ENCODE assay signal across 11 cellular contexts in the genomic region with DNA sequence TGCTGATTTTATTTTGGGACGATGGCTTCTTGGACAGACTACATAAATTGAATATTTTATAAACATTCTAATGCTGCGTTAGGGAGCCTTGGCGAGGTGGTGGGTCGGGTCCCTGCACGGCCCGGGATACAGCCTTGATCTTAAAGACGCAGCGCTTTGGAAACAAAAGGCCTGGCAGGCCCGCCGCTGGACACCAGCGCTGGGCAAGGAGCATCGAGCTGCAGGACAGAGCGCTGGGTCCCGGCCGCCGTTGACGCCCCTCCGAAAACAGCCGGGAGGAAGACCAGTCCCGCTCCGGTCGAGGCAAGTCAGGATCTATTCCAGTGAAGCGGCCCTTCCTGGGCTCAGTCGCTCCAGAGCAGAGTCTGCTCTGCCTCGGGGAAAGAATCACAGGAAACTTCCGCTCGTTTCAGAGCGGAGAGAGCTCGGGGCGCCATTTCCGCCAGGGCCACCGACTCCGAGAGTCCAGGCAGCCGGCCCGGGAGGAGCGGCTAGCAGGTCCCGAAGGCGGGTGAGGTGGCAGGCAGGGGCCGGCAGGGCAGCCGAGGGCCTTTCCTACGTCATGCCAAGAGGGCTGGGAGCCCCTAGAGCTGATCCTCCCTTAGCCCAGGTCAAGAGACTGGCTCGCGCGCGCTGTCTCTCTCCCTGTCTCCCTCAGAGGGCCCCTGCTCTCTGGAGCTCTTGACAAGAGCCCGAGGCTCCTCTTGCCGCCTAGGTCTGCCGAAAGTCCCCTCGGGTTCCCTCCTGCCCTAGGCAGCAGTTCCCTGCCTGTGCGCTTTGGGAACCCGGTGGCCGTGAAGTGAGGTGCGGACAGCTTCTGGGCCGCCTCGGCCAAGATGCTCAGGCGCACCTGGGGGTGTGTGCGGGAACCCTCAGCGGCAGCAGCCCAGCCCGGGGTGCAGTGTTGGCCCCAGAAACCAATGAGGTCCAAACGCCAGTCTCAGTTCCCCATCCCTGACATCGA. TPM values are rescaled to one million over a fixed set of nuclear protein-coding genes. Genes with fewer than 3 reads are reported as not detected.
DNase-seq lines count a peak whose midpoint lies in the region; ATAC-seq and TF ChIP-seq lines count a peak whose summit lies in the region.
"Had no signal": no experiment of that assay in that cellular context is flagged by ENCODE, and none has a peak within 500 bp of the region (broad histone marks: within the 10 kb centered on the region; RNA-seq: fewer than 3 reads in every experiment).

No MANE protein-coding gene starts in this region.

- peak; percentile 25 for ATAC-seq in GM18502 (IDR thresholded peaks at IDR 0.05; ENCODE audit: poor library complexity, unreplicated experiment)
- peak; percentile 25 for ATAC-seq in HG02642 (IDR thresholded peaks at IDR 0.05; ENCODE audit: poor library complexity, unreplicated experiment)
- peak; percentile 14 for ATAC-seq in body of pancreas
- no peak for ATAC-seq in GM19023 (IDR thresholded peaks at IDR 0.05; ENCODE audit: unreplicated experiment)
- ATAC-seq in stimulated activated memory B cell treated with anti-CD40 and anti-IgM and Interleukin-4, amounts not matched to agents 10 μg/mL and 1 μg/mL and 100 μg/mL, for 72 hours: no peak

- H2AFZ ChIP-seq in MM.1S (ENCODE audit: low read length): no peak overlapping the region

- H3K9me3 ChIP-seq in body of pancreas (no peaks in the 10 kb centered on the region), MM.1S (replicated peaks; ENCODE audit: insufficient read depth, low read length) (no peaks in the 10 kb centered on the region)
- H3K9me3 ChIP-seq: right lobe of liver had no signal

- intact Hi-C loops in body of pancreas (cut with DNase I): no loop called here

- no peak overlapping the region for H3K27ac ChIP-seq in body of pancreas
- no peak overlapping the region for H3K27ac ChIP-seq in MM.1S (ENCODE audit: low read length)
- H3K27ac ChIP-seq: right lobe of liver had no signal

- peaks cover 16% of the 10 kb centered on the region for H3K4me1 Mint-ChIP-seq in nephron progenitor cell
- peaks cover 19% of the 10 kb centered on the region for H3K4me1 Mint-ChIP-seq in stimulated activated memory B cell treated with anti-CD40 and anti-IgM and Interleukin-4, amounts not matched to agents 10 μg/mL and 1 μg/mL and 100 μg/mL, for 72 hours

- no peak for TF ChIP-seq CTCF in body of pancreas (IDR thresholded peaks at IDR 0.05)
- TF ChIP-seq CTCF in nephron progenitor cell (IDR thresholded peaks at IDR 0.05): no peak
- TF ChIP-seq CTCF in MM.1S (IDR thresholded peaks at IDR 0.05; ENCODE audit: low read length): no peak

- WGBS in body of pancreas, 2 donors: 3 to 7% methylated on average over 37 to 61 of the region's 61 CpGs

- H3K4me2 ChIP-seq in MM.1S (ENCODE audit: low read depth, low read length): no peak overlapping the region

- peak overlapping the region; percentile 68 for H3K4me3 Mint-ChIP-seq in nephron progenitor cell
- H3K4me3 Mint-ChIP-seq in stimulated activated memory B cell treated with anti-CD40 and anti-IgM and Interleukin-4, amounts not matched to agents 10 μg/mL and 1 μg/mL and 100 μg/mL, for 72 hours: no peak overlapping the region

- no peak overlapping the region for H3K27ac Mint-ChIP-seq in nephron progenitor cell
- no peak overlapping the region for H3K27ac Mint-ChIP-seq in stimulated activated memory B cell treated with anti-CD40 and anti-IgM and Interleukin-4, amounts not matched to agents 10 μg/mL and 1 μg/mL and 100 μg/mL, for 72 hours

- H3K9me3 Mint-ChIP-seq in nephron progenitor cell: no peaks in the 10 kb centered on the region
- H3K9me3 Mint-ChIP-seq in stimulated activated memory B cell treated with anti-CD40 and anti-IgM and Interleukin-4, amounts not matched to agents 10 μg/mL and 1 μg/mL and 100 μg/mL, for 72 hours: no peaks in the 10 kb centered on the region

- peaks cover 100% of the 10 kb centered on the region for H3K27me3 Mint-ChIP-seq in nephron progenitor cell (ENCODE audit: low read depth, poor library complexity)
- H3K27me3 Mint-ChIP-seq in stimulated activated memory B cell treated with anti-CD40 and anti-IgM and Interleukin-4, amounts not matched to agents 10 μg/mL and 1 μg/mL and 100 μg/mL, for 72 hours: peaks cover 90% of the 10 kb centered on the region

- no peak for DNase-seq in body of pancreas
- DNase-seq in nephron progenitor cell: peak; percentile 33
- no peak for DNase-seq in MM.1S
- no peak for DNase-seq in NCI-H1105 treated with DMSO at 0.1 percent for 48 hours (lab: John Stamatoyannopoulos, UW)
- DNase-seq: NCI-H2029 treated with DMSO at 0.1 percent for 48 hours had no signal

- H3K36me3 Mint-ChIP-seq in nephron progenitor cell (ENCODE audit: low read depth): no peaks in the 10 kb centered on the region
- H3K36me3 Mint-ChIP-seq in stimulated activated memory B cell treated with anti-CD40 and anti-IgM and Interleukin-4, amounts not matched to agents 10 μg/mL and 1 μg/mL and 100 μg/mL, for 72 hours: no peaks in the 10 kb centered on the region

- H3K27me3 ChIP-seq in body of pancreas: peaks cover 0 to 28% of the 10 kb centered on the region in 2 donors
- H3K27me3 ChIP-seq in MM.1S (replicated peaks; ENCODE audit: insufficient read depth, low read length): peaks cover 6% of the 10 kb centered on the region; the same call in 1 of the 2 replicates

- H3K9me2 ChIP-seq in MM.1S (replicated peaks; ENCODE audit: insufficient read depth, low read length): no peaks in the 10 kb centered on the region

- no peaks in the 10 kb centered on the region for H3F3A ChIP-seq in MM.1S (ENCODE audit: insufficient read depth, low read length)

- TF ChIP-seq POLR2A in body of pancreas (IDR thresholded peaks at IDR 0.05): no peak

- H3K4me1 ChIP-seq in body of pancreas (peaks cover 30% of the 10 kb centered on the region), MM.1S (ENCODE audit: low read length) (no peaks in the 10 kb centered on the region)

- H3K4me3 ChIP-seq in body of pancreas (no peak overlapping the region), MM.1S (ENCODE audit: low read length) (no peak overlapping the region)

- no peaks in the 10 kb centered on the region for H4K20me1 ChIP-seq in MM.1S (ENCODE audit: insufficient read depth, low read length)

- H3K36me3 ChIP-seq in body of pancreas (replicated peaks in 1 of 2; ENCODE audit: insufficient read depth in 1 of 2, low read depth in 2 of 2) (no peaks in the 10 kb centered on the region), MM.1S (replicated peaks; ENCODE audit: insufficient read depth, low read length) (no peaks in the 10 kb centered on the region)
- H3K36me3 ChIP-seq: right lobe of liver had no signal

- H3K9ac ChIP-seq in MM.1S (ENCODE audit: low read length): no peak overlapping the region

- no peaks in the 10 kb centered on the region for H3K79me2 ChIP-seq in MM.1S (ENCODE audit: low read length)

RNA-seq across cellular contexts. Expression of a gene that starts 1.4 kb away (rescaled TPM):
- total RNA-seq in body of pancreas: not detected
- total RNA-seq: right lobe of liver, subcutaneous adipose tissue had no signal

Comparison
In these comparisons a context has a peak if more than half of its experiments do, and no peak if none do; other contexts are left out.
1. ATAC-seq: peak in GM18502 (single experiment), HG02642 (single experiment) and body of pancreas (single experiment); none in GM19023 (single experiment) and stimulated activated memory B cell treated with anti-CD40 and anti-IgM and Interleukin-4, amounts not matched to agents 10 μg/mL and 1 μg/mL and 100 μg/mL, for 72 hours (single experiment).